ENCODE assay signal across 8 cellular contexts in genomic region chr1:8004113-8004802, GRCh38. TPM values are rescaled to one million over a fixed set of nuclear protein-coding genes. Genes with fewer than 3 reads are reported as not detected.
DNase-seq lines count a peak whose midpoint lies in the region; ATAC-seq and TF ChIP-seq lines count a peak whose summit lies in the region.

No MANE protein-coding gene starts in this region.

- H3K27ac Mint-ChIP-seq in activated naive CD4-positive, alpha-beta T cell treated with anti-CD3 and anti-CD28 coated beads, Interleukin-2, amount 50 U/mL, for 72 hours, result no peak overlapping the region

- H3K4me3 ChIP-seq in liver (ENCODE audit: low read depth in 1 of 3, low read length in 3 of 3), result no peak overlapping the region

- H3K36me3 Mint-ChIP-seq in activated naive CD4-positive, alpha-beta T cell treated with anti-CD3 and anti-CD28 coated beads, Interleukin-2, amount 50 U/mL, for 72 hours, result peaks cover 0 to 4% of the 10 kb centered on the region in 2 donors

- H3K27me3 ChIP-seq in liver (ENCODE audit: control insufficient read depth in 4 of 4, insufficient read depth in 4 of 4, low read length in 3 of 4), result no peaks in the 10 kb centered on the region

- ATAC-seq in GM21526 (IDR thresholded peaks at IDR 0.05; ENCODE audit: low FRiP score, unreplicated experiment), result no peak
- no peak for ATAC-seq in HG02852 (IDR thresholded peaks at IDR 0.05; ENCODE audit: unreplicated experiment)
- ATAC-seq in activated naive CD4-positive, alpha-beta T cell treated with anti-CD3 and anti-CD28 coated beads, Interleukin-2, amount 50 U/mL, for 72 hours, result no peak

- peaks cover 0 to 10% (median 1%) of the 10 kb centered on the region in 4 donors for H3K4me1 ChIP-seq in liver (ENCODE audit: control insufficient read depth in 4 of 4, insufficient read depth in 4 of 4, low read length in 3 of 4)

- H3K27ac ChIP-seq in liver (ENCODE audit: low read depth in 1 of 2, low read length in 2 of 2) (peak overlapping the region; percentile 72 to 83), temporal lobe (ENCODE audit: low read depth, low read length) (peak overlapping the region; percentile 33)

- H3K9me3 ChIP-seq in liver (ENCODE audit: control insufficient read depth in 4 of 4, low read length in 3 of 4), result no peaks in the 10 kb centered on the region

- H3K36me3 ChIP-seq in liver (ENCODE audit: control insufficient read depth in 4 of 4, insufficient read depth in 3 of 4, low read depth in 1 of 4, low read length in 3 of 4), result no peaks in the 10 kb centered on the region

- TF ChIP-seq RAD21 in liver (IDR thresholded peaks at IDR 0.05), result no peak

- no peaks in the 10 kb centered on the region for H3K9me3 Mint-ChIP-seq in activated naive CD4-positive, alpha-beta T cell treated with anti-CD3 and anti-CD28 coated beads, Interleukin-2, amount 50 U/mL, for 72 hours

- WGBS in liver, result 34% methylated on average over 18 of the region's 18 CpGs

- TF ChIP-seq CTCF in liver (IDR thresholded peaks at IDR 0.05; ENCODE audit: low read depth, low read length, missing input control), result no peak

- peak overlapping the region in 1 of 2 donors; percentile 69 for H3K9ac ChIP-seq in liver (ENCODE audit: low read depth in 1 of 2, low read length in 2 of 2)

- peak; percentile 45 for DNase-seq in NCI-H2196 (lab: John Stamatoyannopoulos, UW; ENCODE audit: unreplicated experiment)
- DNase-seq in cerebellar cortex (ENCODE audit: low spot score), result peak; percentile 63
- no peak for DNase-seq in T-helper 9 cell
- DNase-seq in activated naive CD4-positive, alpha-beta T cell treated with anti-CD3 and anti-CD28 coated beads, Interleukin-2, amount 50 U/mL, for 72 hours (ENCODE audit: low spot score in 2 of 2), result no peak

TF ChIP-seq in liver, 16 proteins besides CTCF, POLR2A, EP300 and RAD21:
- TF ChIP-seq FOXA1 (IDR thresholded peaks at IDR 0.05), result no peak
- no peak for TF ChIP-seq NR2F2 (IDR thresholded peaks at IDR 0.05)

RNA-seq across cellular contexts. Expression of gene ERRFI1, which starts 21.9 kb away (rescaled TPM):
- total RNA-seq in liver, result 100 to 1,000 TPM in 1 of 2 donors, 10 to 100 TPM in 1; 60.7 to 424 TPM
- polyA plus RNA-seq in liver, result 100 to 1,000 TPM in 1 of 2 donors, 10 to 100 TPM in 1; 68.6 to 142 TPM
- total RNA-seq in temporal lobe, result 10.3 TPM
- total RNA-seq in activated naive CD4-positive, alpha-beta T cell treated with anti-CD3 and anti-CD28 coated beads, Interleukin-2, amount 50 U/mL, for 72 hours, result 1 to 10 TPM; 1.9 to 2.3 TPM

RNA-seq across cellular contexts. Expression of gene PARK7, which starts 42.7 kb away (rescaled TPM):
- total RNA-seq in liver (100 to 1,000 TPM; 107 to 131 TPM), temporal lobe (108 TPM)
- polyA plus RNA-seq in liver, result 100 to 1,000 TPM; 231 to 297 TPM
- total RNA-seq in activated naive CD4-positive, alpha-beta T cell treated with anti-CD3 and anti-CD28 coated beads, Interleukin-2, amount 50 U/mL, for 72 hours, result 100 to 1,000 TPM; 385 to 475 TPM

Comparison
In these comparisons a context has a peak if more than half of its experiments do, and no peak if none do; other contexts are left out.
1. DNase-seq: peak in NCI-H2196 (single experiment) and cerebellar cortex (single experiment); none in T-helper 9 cell (single experiment) and activated naive CD4-positive, alpha-beta T cell treated with anti-CD3 and anti-CD28 coated beads, Interleukin-2, amount 50 U/mL, for 72 hours (0 of 2).